Comparison of ENCODE assay signal across 8 cellular contexts in genomic region chr4:125313497-125313896, GRCh38. TPM values are rescaled to one million over a fixed set of nuclear protein-coding genes. Genes with fewer than 3 reads are reported as not detected.
DNase-seq lines count a peak whose midpoint lies in the region; ATAC-seq, FAIRE-seq and TF ChIP-seq lines count a peak whose summit lies in the region.

No MANE protein-coding gene starts in this region.

- H2AFZ ChIP-seq in GM12878 (ENCODE audit: control insufficient read depth, low read depth, low read length), result no peak overlapping the region

- no peaks in the 10 kb centered on the region for H3K79me2 ChIP-seq in GM12878 (ENCODE audit: control insufficient read depth, insufficient read depth, low read length)

- no peak overlapping the region for H3K27ac ChIP-seq in GM12878 (ENCODE audit: control insufficient read depth, insufficient read depth)

- no peaks in the 10 kb centered on the region; the same call in 2 of the 3 replicates for H3K9me3 ChIP-seq in GM12878 (replicated peaks; ENCODE audit: control insufficient read depth, insufficient read depth, low read length)

- intact Hi-C loops in activated naive CD4-positive, alpha-beta T cell treated with anti-CD3 and anti-CD28 coated beads for 36 hours (cut with micrococcal nuclease), result loop anchor here (1.0 to 5.0 kb wide), 3 partner anchors 429 to 1289 kb away; no protein-coding TSS in a partner anchor
- intact Hi-C loops in GM12878 (cut with micrococcal nuclease; ENCODE audit: unreplicated experiment), result loop anchor here (1.0 to 10.0 kb wide), 4 partner anchors 429 to 1291 kb away; no protein-coding TSS in a partner anchor

- no peaks in the 10 kb centered on the region for H4K20me1 ChIP-seq in GM12878 (ENCODE audit: control insufficient read depth, insufficient read depth)

- TF ChIP-seq CTCF in GM12878 (IDR thresholded peaks at IDR 0.05 in 2 of 3, conservative IDR thresholded peaks at IDR 0.05 in 1 of 3; ENCODE audit: control insufficient read depth in 2 of 3, extremely low read depth in 1 of 3, insufficient read depth in 1 of 3, low read depth in 3 of 3, low read length in 3 of 3), result peak; percentile 67 to 75 (median 73)

- peak overlapping the region; percentile 24 for H3K4me3 Mint-ChIP-seq in activated naive CD4-positive, alpha-beta T cell treated with anti-CD3 and anti-CD28 coated beads for 36 hours
- H3K4me3 Mint-ChIP-seq in stimulated activated naive CD8-positive, alpha-beta T cell treated with anti-CD3 and anti-CD28 coated beads, Interleukin-15, Interleukin-2, amounts not matched to agents 100 ng/mL and 50 ng/mL, for 24 hours, result peak overlapping the region; percentile 52

- no TSS peak for BruUV-seq in GM12878 (replicated peaks; lab: Mats Ljungman, UMichigan)

- no peaks in the 10 kb centered on the region for H3K36me3 ChIP-seq in GM12878 (ENCODE audit: control insufficient read depth in 2 of 2, insufficient read depth in 2 of 2, low read length in 1 of 2)

- H3K27me3 Mint-ChIP-seq in activated naive CD4-positive, alpha-beta T cell treated with anti-CD3 and anti-CD28 coated beads for 36 hours (ENCODE audit: low read depth), result peaks cover 63% of the 10 kb centered on the region
- peaks cover 65% of the 10 kb centered on the region for H3K27me3 Mint-ChIP-seq in stimulated activated naive CD8-positive, alpha-beta T cell treated with anti-CD3 and anti-CD28 coated beads, Interleukin-15, Interleukin-2, amounts not matched to agents 100 ng/mL and 50 ng/mL, for 24 hours

- no peak overlapping the region for H3K27ac Mint-ChIP-seq in activated naive CD4-positive, alpha-beta T cell treated with anti-CD3 and anti-CD28 coated beads for 36 hours
- H3K27ac Mint-ChIP-seq in stimulated activated naive CD8-positive, alpha-beta T cell treated with anti-CD3 and anti-CD28 coated beads, Interleukin-15, Interleukin-2, amounts not matched to agents 100 ng/mL and 50 ng/mL, for 24 hours, result no peak overlapping the region

- peaks cover 6 to 29% of the 10 kb centered on the region in 2 experiments for H3K27me3 ChIP-seq in GM12878 (replicated peaks in 1 of 2; ENCODE audit: control insufficient read depth in 2 of 2, insufficient read depth in 2 of 2, low read length in 1 of 2)

- peak; percentile 72 for FAIRE-seq in GM12878 (lab: Jason Lieb, UNC)

- in situ Hi-C loops in KBM-7 (cut with MboI; ENCODE audit: low pct_unique_long_range_greater_than_20kb, low sequenced_read_pairs) (no loop called here), GM12878 (cut with MboI) (loop anchor here (5.0 to 10.0 kb wide), 2 partner anchors 1089 to 1291 kb away; no protein-coding TSS in a partner anchor)

- CTCF ChIA-PET in activated naive CD4-positive, alpha-beta T cell treated with anti-CD3 and anti-CD28 coated beads for 36 hours (lab: Charles Lee), result interaction anchor here (0.6 to 0.7 kb wide), 2 partner anchors 11 to 145 kb away, joined by 3 read pairs; no protein-coding TSS in a partner anchor
- CTCF ChIA-PET in GM12878 (lab: Yijun Ruan, JAX), result interaction anchor here (0.6 to 1.6 kb wide), 24 partner anchors 8 to 1822 kb away, joined by 3 to 9 read pairs (median 4); no protein-coding TSS in a partner anchor

- peak; percentile 62 for ATAC-seq in GM21619 (IDR thresholded peaks at IDR 0.05; ENCODE audit: unreplicated experiment)
- peak; percentile 85 for ATAC-seq in GM12878

- peaks cover 33% of the 10 kb centered on the region for H3K4me1 Mint-ChIP-seq in activated naive CD4-positive, alpha-beta T cell treated with anti-CD3 and anti-CD28 coated beads for 36 hours (ENCODE audit: low read depth)
- H3K4me1 Mint-ChIP-seq in stimulated activated naive CD8-positive, alpha-beta T cell treated with anti-CD3 and anti-CD28 coated beads, Interleukin-15, Interleukin-2, amounts not matched to agents 100 ng/mL and 50 ng/mL, for 24 hours (ENCODE audit: low read depth), result peaks cover 33% of the 10 kb centered on the region

- TF ChIP-seq POLR2A in GM12878 (IDR thresholded peaks at IDR 0.05; ENCODE audit: low read depth, low read length), result no peak

- H3K36me3 Mint-ChIP-seq in activated naive CD4-positive, alpha-beta T cell treated with anti-CD3 and anti-CD28 coated beads for 36 hours (ENCODE audit: low read depth), result no peaks in the 10 kb centered on the region
- no peaks in the 10 kb centered on the region for H3K36me3 Mint-ChIP-seq in stimulated activated naive CD8-positive, alpha-beta T cell treated with anti-CD3 and anti-CD28 coated beads, Interleukin-15, Interleukin-2, amounts not matched to agents 100 ng/mL and 50 ng/mL, for 24 hours (ENCODE audit: low read depth)

- no peak overlapping the region for H3K4me2 ChIP-seq in GM12878 (ENCODE audit: control insufficient read depth, insufficient read depth)

- peak; percentile 94 for TF ChIP-seq RAD21 in GM12878 (IDR thresholded peaks at IDR 0.05; ENCODE audit: insufficient read depth, low read depth, low read length)

- no peak overlapping the region for H3K9ac ChIP-seq in GM12878 (ENCODE audit: control insufficient read depth, insufficient read depth, low read length)

- H3K4me1 ChIP-seq in GM12878 (ENCODE audit: control insufficient read depth, insufficient read depth, low read length), result no peaks in the 10 kb centered on the region

- H3K9me3 Mint-ChIP-seq in activated naive CD4-positive, alpha-beta T cell treated with anti-CD3 and anti-CD28 coated beads for 36 hours, result no peaks in the 10 kb centered on the region
- no peaks in the 10 kb centered on the region for H3K9me3 Mint-ChIP-seq in stimulated activated naive CD8-positive, alpha-beta T cell treated with anti-CD3 and anti-CD28 coated beads, Interleukin-15, Interleukin-2, amounts not matched to agents 100 ng/mL and 50 ng/mL, for 24 hours

- DNase-seq in activated naive CD4-positive, alpha-beta T cell treated with anti-CD3 and anti-CD28 coated beads for 36 hours, result peak; percentile 33
- no peak for DNase-seq in activated naive CD4-positive, alpha-beta T cell (lab: John Stamatoyannopoulos, UW)
- DNase-seq in KBM-7 (peak; percentile 88), NOMO-1 treated with dmso at 0.1 percent for 144 hours (lab: John Stamatoyannopoulos, UW; ENCODE audit: unreplicated experiment) (peak; percentile 2), GM12878 (ENCODE audit: low read depth, low spot score) (no peak), islet precursor cell (peak; percentile 74)

- RAD21 ChIA-PET in GM12878 (lab: Charles Lee; ENCODE audit: unreplicated experiment), result interaction anchor here (1.2 kb wide), 1 partner anchor 1286 kb away, joined by 3 read pairs; no protein-coding TSS in a partner anchor

- POLR2A ChIA-PET in GM12878 (lab: Charles Lee), result no interaction called here

- no peak overlapping the region for H3K4me3 ChIP-seq in GM12878

- SMC1A ChIA-PET in GM12878 (lab: Charles Lee; ENCODE audit: uncharacterized antibody, unreplicated experiment), result interaction anchor here (0.6 to 1.2 kb wide), 6 partner anchors 30 to 1326 kb away, joined by 3 to 4 read pairs (median 3); no protein-coding TSS in a partner anchor

- TF ChIP-seq EP300 in GM12878 (IDR thresholded peaks at IDR 0.05; ENCODE audit: borderline replicate concordance in 1 of 2, control insufficient read depth in 1 of 2, low read depth in 2 of 2, low read length in 2 of 2), result no peak

- under 1% methylated on average over 7 of the region's 7 CpGs for WGBS in GM12878 (ENCODE audit: insufficient coverage, insufficient replicate concordance, low lambda C conversion rate, missing lambda C conversion rate)

TF ChIP-seq in GM12878, 131 proteins besides CTCF, POLR2A, EP300 and RAD21 (continues in another document):
- peak; percentile 46 for TF ChIP-seq ZNF24 (IDR thresholded peaks at IDR 0.05)
- 0 out of 2 replicates have a peak, but pooled peaks have one; percentile 24 for TF ChIP-seq CREB1 (IDR thresholded peaks at IDR 0.05; ENCODE audit: low read depth)
- no peak for TF ChIP-seq GABPA (IDR thresholded peaks at IDR 0.05; ENCODE audit: low read depth)

RNA-seq across cellular contexts. Expression of gene FAT4, which starts 1.3 kb away (rescaled TPM):
- total RNA-seq in activated naive CD4-positive, alpha-beta T cell treated with anti-CD3 and anti-CD28 coated beads for 36 hours, result not detected
- total RNA-seq in GM12878 (2013; cell fraction: nucleolus; rRNA removed), result not detected in 2 replicates
- total RNA-seq in GM12878 (2014; rRNA removed) (not detected in 2 replicates), GM12878 (2014; rRNA removed; fragmentation: Illumina TruSeq; extraction: Trizol) (not detected in 2 replicates), GM12878 (2021) (0.03 TPM in 1 of 2 replicates, not detected in the other)
- polyA plus RNA-seq in GM12878 (2011; ENCODE audit: low read depth), result not detected
- polyA plus RNA-seq in GM12878 (2011; rRNA removed) (not detected in 2 replicates), GM12878 (2014; fragmentation: Illumina TruSeq; extraction: Trizol) (not detected in 2 replicates), GM12878 (2014; fragmentation: Nextera tagmentation; extraction: Ambion mirVana) (not detected), GM12878 (2014; rRNA removed) (not detected in 2 replicates), GM12878 (2016; fragmentation: Nextera tagmentation; extraction: Ambion mirVana) (not detected)
- polyA plus RNA-seq in GM12878 (2011; cell fraction: cytosol; rRNA removed), result not detected in 2 replicates
- polyA plus RNA-seq in GM12878 (2011; cell fraction: nucleus; rRNA removed), result under 0.01 TPM in 1 of 2 replicates, not detected in the other
- polyA plus RNA-seq in GM12878 (2012), result 0.01 TPM in 1 of 2 replicates, not detected in the other
- under 0.01 TPM in 1 of 2 replicates, not detected in the other for polyA minus RNA-seq in GM12878 (2011; rRNA and poly(A)+ RNA removed)
- polyA minus RNA-seq in GM12878 (2011; cell fraction: cytosol; rRNA and poly(A)+ RNA removed), result not detected in 2 replicates
- polyA minus RNA-seq in GM12878 (2011; cell fraction: nucleus; rRNA and poly(A)+ RNA removed), result not detected in 2 replicates

Comparison
In these comparisons a context has a peak if more than half of its experiments do, and no peak if none do; other contexts are left out.
1. DNase-seq: peak in activated naive CD4-positive, alpha-beta T cell treated with anti-CD3 and anti-CD28 coated beads for 36 hours (single experiment), KBM-7 (single experiment), NOMO-1 treated with dmso at 0.1 percent for 144 hours (single experiment) and islet precursor cell (single experiment); none in activated naive CD4-positive, alpha-beta T cell (0 of 4) and GM12878 (single experiment).